1 cellular context compared by ENCODE assay signal in genomic region chr4:153344131-153345010, GRCh38.
TF ChIP-seq lines count a peak whose summit lies in the region.

A gene with protein sequence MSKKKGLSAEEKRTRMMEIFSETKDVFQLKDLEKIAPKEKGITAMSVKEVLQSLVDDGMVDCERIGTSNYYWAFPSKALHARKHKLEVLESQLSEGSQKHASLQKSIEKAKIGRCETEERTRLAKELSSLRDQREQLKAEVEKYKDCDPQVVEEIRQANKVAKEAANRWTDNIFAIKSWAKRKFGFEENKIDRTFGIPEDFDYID (plus strand): TSS chr4:153344688. CDS start chr4:153344738, 50 bp downstream.

TF ChIP-seq in K562, 482 proteins besides CTCF, POLR2A, EP300 and RAD21 (continued from another document and continues in another):
- TF ChIP-seq, protein P1, sequence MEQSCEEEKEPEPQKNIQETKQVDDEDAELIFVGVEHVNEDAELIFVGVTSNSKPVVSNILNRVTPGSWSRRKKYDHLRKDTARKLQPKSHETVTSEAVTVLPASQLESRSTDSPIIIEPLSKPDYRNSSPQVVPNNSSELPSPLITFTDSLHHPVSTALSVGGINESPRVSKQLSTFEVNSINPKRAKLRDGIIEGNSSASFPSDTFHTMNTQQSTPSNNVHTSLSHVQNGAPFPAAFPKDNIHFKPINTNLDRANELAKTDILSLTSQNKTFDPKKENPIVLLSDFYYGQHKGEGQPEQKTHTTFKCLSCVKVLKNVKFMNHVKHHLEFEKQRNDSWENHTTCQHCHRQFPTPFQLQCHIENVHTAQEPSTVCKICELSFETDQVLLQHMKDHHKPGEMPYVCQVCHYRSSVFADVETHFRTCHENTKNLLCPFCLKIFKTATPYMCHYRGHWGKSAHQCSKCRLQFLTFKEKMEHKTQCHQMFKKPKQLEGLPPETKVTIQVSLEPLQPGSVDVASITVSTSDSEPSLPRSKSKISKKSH (CRISPR knock-in tag; IDR thresholded peaks at IDR 0.05), result no peak
- TF ChIP-seq LARP7 (IDR thresholded peaks at IDR 0.05), result no peak
- TF ChIP-seq FOXO4 (CRISPR knock-in tag; IDR thresholded peaks at IDR 0.05), result no peak
- TF ChIP-seq DACH1 (IDR thresholded peaks at IDR 0.05; ENCODE audit: partially characterized antibody), result no peak
- no peak for TF ChIP-seq SIRT6 (IDR thresholded peaks at IDR 0.05; ENCODE audit: low read depth, low read length)
- TF ChIP-seq TCF7 (IDR thresholded peaks at IDR 0.05; ENCODE audit: borderline replicate concordance), result no peak; the same call in 1 of the 2 replicates
- TF ChIP-seq PRPF4 (IDR thresholded peaks at IDR 0.05; ENCODE audit: insufficient read depth, low read depth, low read length, poor library complexity, severe bottlenecking), result peak; percentile 49
- TF ChIP-seq ATF7 (IDR thresholded peaks at IDR 0.05), result 0 out of 2 replicates have a peak, but pooled peaks have one; percentile 24
- TF ChIP-seq, protein P2, sequence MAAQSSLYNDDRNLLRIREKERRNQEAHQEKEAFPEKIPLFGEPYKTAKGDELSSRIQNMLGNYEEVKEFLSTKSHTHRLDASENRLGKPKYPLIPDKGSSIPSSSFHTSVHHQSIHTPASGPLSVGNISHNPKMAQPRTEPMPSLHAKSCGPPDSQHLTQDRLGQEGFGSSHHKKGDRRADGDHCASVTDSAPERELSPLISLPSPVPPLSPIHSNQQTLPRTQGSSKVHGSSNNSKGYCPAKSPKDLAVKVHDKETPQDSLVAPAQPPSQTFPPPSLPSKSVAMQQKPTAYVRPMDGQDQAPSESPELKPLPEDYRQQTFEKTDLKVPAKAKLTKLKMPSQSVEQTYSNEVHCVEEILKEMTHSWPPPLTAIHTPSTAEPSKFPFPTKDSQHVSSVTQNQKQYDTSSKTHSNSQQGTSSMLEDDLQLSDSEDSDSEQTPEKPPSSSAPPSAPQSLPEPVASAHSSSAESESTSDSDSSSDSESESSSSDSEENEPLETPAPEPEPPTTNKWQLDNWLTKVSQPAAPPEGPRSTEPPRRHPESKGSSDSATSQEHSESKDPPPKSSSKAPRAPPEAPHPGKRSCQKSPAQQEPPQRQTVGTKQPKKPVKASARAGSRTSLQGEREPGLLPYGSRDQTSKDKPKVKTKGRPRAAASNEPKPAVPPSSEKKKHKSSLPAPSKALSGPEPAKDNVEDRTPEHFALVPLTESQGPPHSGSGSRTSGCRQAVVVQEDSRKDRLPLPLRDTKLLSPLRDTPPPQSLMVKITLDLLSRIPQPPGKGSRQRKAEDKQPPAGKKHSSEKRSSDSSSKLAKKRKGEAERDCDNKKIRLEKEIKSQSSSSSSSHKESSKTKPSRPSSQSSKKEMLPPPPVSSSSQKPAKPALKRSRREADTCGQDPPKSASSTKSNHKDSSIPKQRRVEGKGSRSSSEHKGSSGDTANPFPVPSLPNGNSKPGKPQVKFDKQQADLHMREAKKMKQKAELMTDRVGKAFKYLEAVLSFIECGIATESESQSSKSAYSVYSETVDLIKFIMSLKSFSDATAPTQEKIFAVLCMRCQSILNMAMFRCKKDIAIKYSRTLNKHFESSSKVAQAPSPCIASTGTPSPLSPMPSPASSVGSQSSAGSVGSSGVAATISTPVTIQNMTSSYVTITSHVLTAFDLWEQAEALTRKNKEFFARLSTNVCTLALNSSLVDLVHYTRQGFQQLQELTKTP (IDR thresholded peaks at IDR 0.05; ENCODE audit: low read depth in 1 of 2, partially characterized antibody in 2 of 2), result no peak
- no peak for TF ChIP-seq RNF219 (CRISPR knock-in tag; IDR thresholded peaks at IDR 0.05)
- TF ChIP-seq, protein P3, sequence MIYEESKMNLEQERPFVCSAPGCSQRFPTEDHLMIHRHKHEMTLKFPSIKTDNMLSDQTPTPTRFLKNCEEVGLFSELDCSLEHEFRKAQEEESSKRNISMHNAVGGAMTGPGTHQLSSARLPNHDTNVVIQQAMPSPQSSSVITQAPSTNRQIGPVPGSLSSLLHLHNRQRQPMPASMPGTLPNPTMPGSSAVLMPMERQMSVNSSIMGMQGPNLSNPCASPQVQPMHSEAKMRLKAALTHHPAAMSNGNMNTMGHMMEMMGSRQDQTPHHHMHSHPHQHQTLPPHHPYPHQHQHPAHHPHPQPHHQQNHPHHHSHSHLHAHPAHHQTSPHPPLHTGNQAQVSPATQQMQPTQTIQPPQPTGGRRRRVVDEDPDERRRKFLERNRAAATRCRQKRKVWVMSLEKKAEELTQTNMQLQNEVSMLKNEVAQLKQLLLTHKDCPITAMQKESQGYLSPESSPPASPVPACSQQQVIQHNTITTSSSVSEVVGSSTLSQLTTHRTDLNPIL (CRISPR knock-in tag; IDR thresholded peaks at IDR 0.05), result no peak
- no peak for TF ChIP-seq ZNF512 (tag; IDR thresholded peaks at IDR 0.05)
- TF ChIP-seq TCF7L2 (IDR thresholded peaks at IDR 0.05; ENCODE audit: low read depth, low read length), result no peak
- no peak for TF ChIP-seq SP2 (IDR thresholded peaks at IDR 0.05; ENCODE audit: extremely low read depth, low read depth, low read length, poor library complexity, severe bottlenecking)
- TF ChIP-seq ZNF76 (CRISPR knock-in tag; IDR thresholded peaks at IDR 0.05; ENCODE audit: borderline replicate concordance), result no peak
- TF ChIP-seq ZNF699 (CRISPR knock-in tag; IDR thresholded peaks at IDR 0.05; ENCODE audit: insufficient replicate concordance), result no peak
- TF ChIP-seq KHSRP (IDR thresholded peaks at IDR 0.05), result no peak
- peak in 1 of 2 experiments; percentile 69; a peak in 2 of 4 replicates for TF ChIP-seq SIN3A (IDR thresholded peaks at IDR 0.05; ENCODE audit: borderline replicate concordance in 2 of 2, control insufficient read depth in 1 of 2, low read depth in 2 of 2, low read length in 2 of 2)
- TF ChIP-seq, protein P4, sequence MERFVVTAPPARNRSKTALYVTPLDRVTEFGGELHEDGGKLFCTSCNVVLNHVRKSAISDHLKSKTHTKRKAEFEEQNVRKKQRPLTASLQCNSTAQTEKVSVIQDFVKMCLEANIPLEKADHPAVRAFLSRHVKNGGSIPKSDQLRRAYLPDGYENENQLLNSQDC (CRISPR knock-in tag; IDR thresholded peaks at IDR 0.05), result no peak
- TF ChIP-seq FOXJ2 (tag; IDR thresholded peaks at IDR 0.05), result no peak
- TF ChIP-seq HNRNPH1 (optimal IDR thresholded peaks at IDR 0.05; ENCODE audit: low read depth, low read length), result no peak
- peak; percentile 81 for TF ChIP-seq CREM (IDR thresholded peaks at IDR 0.05; ENCODE audit: low read depth)
- no peak for TF ChIP-seq ZNF584 (CRISPR knock-in tag; IDR thresholded peaks at IDR 0.05; ENCODE audit: low read depth)
- 0 out of 2 replicates have a peak, but pooled peaks have one; percentile 35 for TF ChIP-seq AFF4 (CRISPR knock-in tag; IDR thresholded peaks at IDR 0.05)
- TF ChIP-seq ZKSCAN8 (CRISPR knock-in tag; IDR thresholded peaks at IDR 0.05), result no peak
- peak; percentile 83 for TF ChIP-seq HMGN3 (IDR thresholded peaks at IDR 0.05; ENCODE audit: borderline replicate concordance, extremely low read depth, insufficient read length, low read depth, low read length)
- TF ChIP-seq ZNF324 (CRISPR knock-in tag; IDR thresholded peaks at IDR 0.05), result no peak
- TF ChIP-seq PML (IDR thresholded peaks at IDR 0.05; ENCODE audit: low read length), result peak; percentile 77
- no peak for TF ChIP-seq MEF2D (tag; conservative IDR thresholded peaks at IDR 0.05; ENCODE audit: low read depth)
- no peak for TF ChIP-seq MECOM (CRISPR knock-in tag; IDR thresholded peaks at IDR 0.05)
- TF ChIP-seq HNRNPUL1 (IDR thresholded peaks at IDR 0.05; ENCODE audit: low read length), result no peak
- TF ChIP-seq, protein P5, sequence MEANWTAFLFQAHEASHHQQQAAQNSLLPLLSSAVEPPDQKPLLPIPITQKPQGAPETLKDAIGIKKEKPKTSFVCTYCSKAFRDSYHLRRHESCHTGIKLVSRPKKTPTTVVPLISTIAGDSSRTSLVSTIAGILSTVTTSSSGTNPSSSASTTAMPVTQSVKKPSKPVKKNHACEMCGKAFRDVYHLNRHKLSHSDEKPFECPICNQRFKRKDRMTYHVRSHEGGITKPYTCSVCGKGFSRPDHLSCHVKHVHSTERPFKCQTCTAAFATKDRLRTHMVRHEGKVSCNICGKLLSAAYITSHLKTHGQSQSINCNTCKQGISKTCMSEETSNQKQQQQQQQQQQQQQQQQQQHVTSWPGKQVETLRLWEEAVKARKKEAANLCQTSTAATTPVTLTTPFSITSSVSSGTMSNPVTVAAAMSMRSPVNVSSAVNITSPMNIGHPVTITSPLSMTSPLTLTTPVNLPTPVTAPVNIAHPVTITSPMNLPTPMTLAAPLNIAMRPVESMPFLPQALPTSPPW (CRISPR knock-in tag; IDR thresholded peaks at IDR 0.05), result peak; percentile 80
- peak; percentile 50 for TF ChIP-seq NFIC (IDR thresholded peaks at IDR 0.05)
- TF ChIP-seq, protein P6, sequence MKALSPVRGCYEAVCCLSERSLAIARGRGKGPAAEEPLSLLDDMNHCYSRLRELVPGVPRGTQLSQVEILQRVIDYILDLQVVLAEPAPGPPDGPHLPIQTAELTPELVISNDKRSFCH (CRISPR knock-in tag; IDR thresholded peaks at IDR 0.05), result no peak
- TF ChIP-seq, protein P6 (tag; IDR thresholded peaks at IDR 0.05), result peak; percentile 52; the same call in 1 of the 2 replicates
- TF ChIP-seq RFX5 (IDR thresholded peaks at IDR 0.05; ENCODE audit: low read depth, low read length), result no peak
- 0 out of 2 replicates have a peak, but pooled peaks have one; percentile 38 for TF ChIP-seq ETV1 (tag; conservative IDR thresholded peaks at IDR 0.05; ENCODE audit: low read depth)
- TF ChIP-seq RFX1 (IDR thresholded peaks at IDR 0.05), result no peak
- peak; percentile 92 for TF ChIP-seq CXXC5 (CRISPR knock-in tag; IDR thresholded peaks at IDR 0.05)
- no peak for TF ChIP-seq PHF20 (IDR thresholded peaks at IDR 0.05; ENCODE audit: partially characterized antibody)
- no peak for TF ChIP-seq ZBTB12 (CRISPR knock-in tag; IDR thresholded peaks at IDR 0.05)
